24 cellular contexts compared by ENCODE assay signal in genomic region chr17:40259505-40259904, GRCh38.
"Had no signal": no experiment of that assay in that cellular context is flagged by ENCODE, and none has a peak within 500 bp of the region (broad histone marks: within the 10 kb centered on the region; RNA-seq: fewer than 3 reads in every experiment).

No MANE protein-coding gene starts in this region.

- DNase-seq: dermis blood vessel endothelial cell; dorsolateral prefrontal cortex; effector CD4-positive, alpha-beta T cell; foreskin keratinocyte; heart left ventricle; hypothalamus; immature natural killer cell; islet precursor cell; kidney; kidney glomerular epithelial cell; left lung; left ventricle myocardium superior; lower lobe of right lung; mesenchymal stem cell; naive thymus-derived CD4-positive, alpha-beta T cell; natural killer cell had no signal

- H3K27ac ChIP-seq: coronary artery, esophagus muscularis mucosa, foreskin keratinocyte, gastroesophageal sphincter, heart left ventricle, hepatocyte, left lung, lower lobe of right lung had no signal

- H3K4me2 ChIP-seq: hepatocyte had no signal

- H3K27me3 ChIP-seq: dorsolateral prefrontal cortex, esophagus muscularis mucosa, foreskin keratinocyte, gastroesophageal sphincter, heart left ventricle, hepatocyte, left lung had no signal

- H3K9me3 Mint-ChIP-seq: immature natural killer cell; mesothelial cell of epicardium; naive thymus-derived CD4-positive, alpha-beta T cell; natural killer cell had no signal

- H3K27me3 Mint-ChIP-seq: naive thymus-derived CD4-positive, alpha-beta T cell had no signal

- H3K9me3 ChIP-seq: esophagus muscularis mucosa, gastroesophageal sphincter, heart left ventricle, left lung, lower lobe of right lung had no signal

- FAIRE-seq: colon, endothelial cell of umbilical vein, frontal cortex, kidney had no signal

- H3K4me3 ChIP-seq: coronary artery, dorsolateral prefrontal cortex, esophagus muscularis mucosa, gastroesophageal sphincter, heart left ventricle, hepatocyte, left lung, lower lobe of right lung had no signal

- H3K36me3 Mint-ChIP-seq: natural killer cell had no signal

- H3K4me1 ChIP-seq: esophagus muscularis mucosa, foreskin keratinocyte, gastroesophageal sphincter, left lung, lower lobe of right lung had no signal

- ATAC-seq: foreskin keratinocyte; gastroesophageal sphincter; heart left ventricle; left lung; left ventricle myocardium superior; lower lobe of right lung; naive thymus-derived CD4-positive, alpha-beta T cell; natural killer cell had no signal

- H3K27ac Mint-ChIP-seq: mesothelial cell of epicardium had no signal

- H3K4me1 Mint-ChIP-seq: mesothelial cell of epicardium had no signal

- H3K4me3 Mint-ChIP-seq: immature natural killer cell; mesothelial cell of epicardium; naive thymus-derived CD4-positive, alpha-beta T cell; natural killer cell had no signal
